Comparison of ENCODE assay signal across 12 cellular contexts in genomic region chr5:149162401-149163084, GRCh38. TPM values are rescaled to one million over a fixed set of nuclear protein-coding genes. Genes with fewer than 3 reads are reported as not detected.
DNase-seq lines count a peak whose midpoint lies in the region; ATAC-seq and TF ChIP-seq lines count a peak whose summit lies in the region.
"Had no signal": no experiment of that assay in that cellular context is flagged by ENCODE, and none has a peak within 500 bp of the region (broad histone marks: within the 10 kb centered on the region; RNA-seq: fewer than 3 reads in every experiment).

No MANE protein-coding gene starts in this region.

- peak overlapping the region in 1 of 2 experiments; percentile 14 for H3K23ac ChIP-seq in mesenchymal stem cell (ENCODE audit: low read length in 2 of 2)

- H3K4ac ChIP-seq in mesenchymal stem cell (ENCODE audit: low read depth in 1 of 2, low read length in 2 of 2), result peak overlapping the region; percentile 24 to 57

- H3K4me2 ChIP-seq in mesenchymal stem cell (ENCODE audit: low read length, poor library complexity, severe bottlenecking), result no peak overlapping the region

- H3K18ac ChIP-seq in mesenchymal stem cell (ENCODE audit: low read depth in 1 of 2, low read length in 2 of 2), result peak overlapping the region in 1 of 2 experiments; percentile 87

- H3K9ac ChIP-seq in mesenchymal stem cell (ENCODE audit: low read length), result no peak overlapping the region

- H3K79me1 ChIP-seq in mesenchymal stem cell (replicated peaks; ENCODE audit: low read length, poor library complexity, severe bottlenecking), result peaks cover 11% of the 10 kb centered on the region

- 70% methylated on average over 9 of the region's 9 CpGs for WGBS in mesenchymal stem cell

- peak; percentile 83 for ATAC-seq in GM19023 (IDR thresholded peaks at IDR 0.05; ENCODE audit: unreplicated experiment)
- ATAC-seq in HG02870 (IDR thresholded peaks at IDR 0.05; ENCODE audit: unreplicated experiment), result peak; percentile 81
- ATAC-seq: upper lobe of right lung had no signal

- intact Hi-C loops in tibial artery (cut with DNase I; ENCODE audit: low total_unique reads), result no loop called here

- H2BK12ac ChIP-seq in mesenchymal stem cell (ENCODE audit: low read length in 2 of 2), result peak overlapping the region; percentile 32 to 41

- H2AK5ac ChIP-seq in mesenchymal stem cell (ENCODE audit: low read length, severe bottlenecking), result peak overlapping the region; percentile 45

- no peak overlapping the region for H2BK15ac ChIP-seq in mesenchymal stem cell (ENCODE audit: low read depth, poor library complexity, severe bottlenecking)

- DNase-seq in RPMI7951 (ENCODE audit: low read depth), result peak; percentile 73
- DNase-seq in mesenchymal stem cell, result peak; percentile 66
- no peak for DNase-seq in retina
- DNase-seq in NCI-H524 (lab: John Stamatoyannopoulos, UW), result no peak
- no peak for DNase-seq in tibial artery
- no peak for DNase-seq in NCI-H2107 treated with DMSO at 0.1 percent for 48 hours (lab: John Stamatoyannopoulos, UW; ENCODE audit: unreplicated experiment)
- DNase-seq: adrenal gland, T-helper 1 cell, upper lobe of right lung had no signal

- H3K4me3 ChIP-seq in mesenchymal stem cell (ENCODE audit: insufficient read depth in 1 of 2, low read depth in 1 of 2, low read length in 2 of 2) (no peak overlapping the region), tibial artery (no peak overlapping the region)
- H3K4me3 ChIP-seq: adrenal gland, skin epidermis, upper lobe of right lung had no signal

- H3K36me3 ChIP-seq in mesenchymal stem cell (ENCODE audit: control insufficient read depth in 1 of 2, insufficient read depth in 2 of 2, low read depth in 1 of 2, low read length in 2 of 2), result peaks cover 0 to 4% of the 10 kb centered on the region in 2 experiments
- H3K36me3 ChIP-seq in tibial artery, result no peaks in the 10 kb centered on the region
- H3K36me3 ChIP-seq: adrenal gland, upper lobe of right lung had no signal

- H3K14ac ChIP-seq in mesenchymal stem cell (ENCODE audit: low read length in 2 of 2), result peak overlapping the region in 1 of 2 experiments; percentile 75

- TF ChIP-seq CTCF in tibial artery (IDR thresholded peaks at IDR 0.05), result no peak

- H2BK5ac ChIP-seq in mesenchymal stem cell (ENCODE audit: low read depth, low read length, poor library complexity, severe bottlenecking), result no peak overlapping the region

- H2AFZ ChIP-seq in mesenchymal stem cell (ENCODE audit: low read depth, low read length), result no peak overlapping the region

- H4K8ac ChIP-seq in mesenchymal stem cell (ENCODE audit: low read length), result peak overlapping the region; percentile 16

- H3K27me3 ChIP-seq in mesenchymal stem cell (ENCODE audit: control insufficient read depth in 1 of 2, insufficient read depth in 1 of 2, low read length in 2 of 2), result no peaks in the 10 kb centered on the region
- H3K27me3 ChIP-seq in tibial artery, result no peaks in the 10 kb centered on the region
- H3K27me3 ChIP-seq: adrenal gland, upper lobe of right lung had no signal

- H3K27ac ChIP-seq in mesenchymal stem cell (ENCODE audit: low read length, poor library complexity, severe bottlenecking) (no peak overlapping the region), tibial artery (no peak overlapping the region)
- H3K27ac ChIP-seq: adrenal gland, upper lobe of right lung had no signal

- H2BK120ac ChIP-seq in mesenchymal stem cell (ENCODE audit: low read depth, low read length), result no peak overlapping the region

- H3K4me1 ChIP-seq in mesenchymal stem cell (ENCODE audit: control insufficient read depth, insufficient read depth, low read depth, low read length) (peaks cover 8% of the 10 kb centered on the region), tibial artery (peaks cover 0 to 10% (median 2%) of the 10 kb centered on the region in 4 donors)
- H3K4me1 ChIP-seq: adrenal gland had no signal

- H3K9me3 ChIP-seq in mesenchymal stem cell (ENCODE audit: control insufficient read depth, low read length) (no peaks in the 10 kb centered on the region), tibial artery (no peaks in the 10 kb centered on the region)
- H3K9me3 ChIP-seq: adrenal gland, upper lobe of right lung had no signal

- H4K91ac ChIP-seq in mesenchymal stem cell (ENCODE audit: low read length), result peak overlapping the region; percentile 2

RNA-seq across cellular contexts. Expression of gene ABLIM3, which starts 21.2 kb away (rescaled TPM):
- total RNA-seq in RPMI7951 (2014; rRNA removed; shearing (Covaris generic)), result 19.1 and 25.1 TPM in 2 replicates
- polyA plus RNA-seq in mesenchymal stem cell (2013, experiment 1 of 2), result 91.1 TPM
- 90.1 TPM for polyA plus RNA-seq in mesenchymal stem cell (2013, experiment 2 of 2)

Comparison
In these comparisons a context has a peak if more than half of its experiments do, and no peak if none do; other contexts are left out.
1. DNase-seq: peak in RPMI7951 (single experiment) and mesenchymal stem cell (single experiment); none in retina (single experiment), NCI-H524 (0 of 2), tibial artery (0 of 2) and NCI-H2107 treated with DMSO at 0.1 percent for 48 hours (single experiment).